1 cellular context compared by ENCODE assay signal in the genomic region with DNA sequence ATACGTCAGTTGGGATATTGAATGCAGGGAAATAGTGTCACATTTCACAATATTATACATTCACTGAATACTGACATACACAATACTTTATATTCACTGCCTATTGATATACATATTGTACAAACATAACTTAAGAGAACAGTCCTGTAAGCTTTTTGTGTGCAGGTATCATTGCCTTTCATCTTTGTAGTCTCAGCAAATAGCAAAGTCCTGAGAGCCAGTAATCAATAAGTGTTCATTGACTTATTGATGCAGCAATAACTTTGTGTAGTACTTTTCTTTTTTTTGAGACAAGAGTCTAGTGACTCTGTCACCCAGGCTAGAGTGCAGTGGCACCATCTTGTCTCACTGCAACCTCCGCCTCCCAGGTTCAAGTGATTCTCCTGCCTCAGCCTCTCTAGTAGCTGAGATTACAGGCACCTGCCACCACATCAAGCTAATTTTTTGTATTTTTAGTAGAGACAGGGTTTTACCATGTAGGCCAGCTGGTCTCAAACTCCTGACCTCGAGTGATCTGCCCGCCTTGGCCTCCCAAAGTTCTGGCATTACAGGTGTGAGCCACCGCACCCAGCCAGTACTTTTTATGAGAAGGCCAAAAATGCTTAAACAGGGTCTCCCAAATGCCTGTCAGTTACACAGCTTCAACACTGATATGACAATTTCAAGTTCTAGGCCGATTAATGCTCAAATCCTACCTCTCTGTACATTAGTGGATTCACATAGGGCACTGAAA.
A peak's percentile ranks its signal among the peaks of the same experiment; 100 is the strongest.
TF ChIP-seq lines count a peak whose summit lies in the region.

No MANE protein-coding gene starts in this region.

TF ChIP-seq in HepG2, 621 proteins besides CTCF, POLR2A, EP300 and RAD21 (continued from another document):
- TF ChIP-seq ARID5B (CRISPR knock-in tag; IDR thresholded peaks at IDR 0.05) (peak; percentile 52), KLF12 (CRISPR knock-in tag; IDR thresholded peaks at IDR 0.05; ENCODE audit: borderline replicate concordance) (0 out of 2 replicates have a peak, but pooled peaks have one; percentile 32), ISL2 (CRISPR knock-in tag; IDR thresholded peaks at IDR 0.05) (peak; percentile 93), ZNF441 (CRISPR knock-in tag; IDR thresholded peaks at IDR 0.05; ENCODE audit: borderline replicate concordance) (0 out of 2 replicates have a peak, but pooled peaks have one; percentile 20), TARDBP (CRISPR knock-in tag; IDR thresholded peaks at IDR 0.05) (peak; percentile 27; the same call in 1 of the 2 replicates), MIER3 (CRISPR knock-in tag; IDR thresholded peaks at IDR 0.05; ENCODE audit: borderline replicate concordance) (peak; percentile 34; the same call in 1 of the 2 replicates), HHEX (CRISPR knock-in tag; IDR thresholded peaks at IDR 0.05) (peak; percentile 75; the same call in 1 of the 2 replicates), ZNF619 (CRISPR knock-in tag; IDR thresholded peaks at IDR 0.05) (no peak), GLMP (CRISPR knock-in tag; IDR thresholded peaks at IDR 0.05; ENCODE audit: borderline replicate concordance) (no peak), ZNF274 (CRISPR knock-in tag; IDR thresholded peaks at IDR 0.05) (peak; percentile 58; the same call in 1 of the 2 replicates), SALL1 (CRISPR knock-in tag; IDR thresholded peaks at IDR 0.05) (peak; percentile 87), ZNF503 (CRISPR knock-in tag; IDR thresholded peaks at IDR 0.05) (peak; percentile 81), PITX1 (CRISPR knock-in tag; IDR thresholded peaks at IDR 0.05) (peak; percentile 38; the same call in 1 of the 2 replicates), CEBPG (CRISPR knock-in tag; IDR thresholded peaks at IDR 0.05) (peak; percentile 36; the same call in 1 of the 2 replicates), HNF4A (CRISPR knock-in tag; IDR thresholded peaks at IDR 0.05) (peak; percentile 88), ZSCAN22 (CRISPR knock-in tag; IDR thresholded peaks at IDR 0.05) (no peak), TBX3 (IDR thresholded peaks at IDR 0.05; ENCODE audit: borderline replicate concordance) (peak; percentile 62; the same call in 1 of the 2 replicates), ASH2L (IDR thresholded peaks at IDR 0.05; ENCODE audit: insufficient read length, low read depth, low read length) (peak; percentile 22), ATF4 (CRISPR knock-in tag; IDR thresholded peaks at IDR 0.05) (peak in 1 of 2 experiments; percentile 54; a peak in 1 of 4 replicates), GATA4 (IDR thresholded peaks at IDR 0.05; ENCODE audit: borderline replicate concordance, low read depth) (no peak), SOX13 (IDR thresholded peaks at IDR 0.05) (no peak), SOX13 (CRISPR knock-in tag; conservative IDR thresholded peaks at IDR 0.05 in 1 of 2, IDR thresholded peaks at IDR 0.05 in 1 of 2) (peak in 1 of 2 experiments; percentile 75; a peak in 2 of 4 replicates), ATF2 (CRISPR knock-in tag; IDR thresholded peaks at IDR 0.05) (peak; percentile 32; the same call in 1 of the 2 replicates), SOX5 (CRISPR knock-in tag; IDR thresholded peaks at IDR 0.05; ENCODE audit: borderline replicate concordance) (peak; percentile 26; the same call in 1 of the 2 replicates), SKI (IDR thresholded peaks at IDR 0.05; ENCODE audit: partially characterized antibody) (peak; percentile 22), RXRB (CRISPR knock-in tag; IDR thresholded peaks at IDR 0.05; ENCODE audit: borderline replicate concordance) (peak; percentile 41; the same call in 1 of the 2 replicates), SMAD3 (CRISPR knock-in tag; IDR thresholded peaks at IDR 0.05) (0 out of 2 replicates have a peak, but pooled peaks have one; percentile 34), MIXL1 (CRISPR knock-in tag; IDR thresholded peaks at IDR 0.05) (peak; percentile 90), FOXA1 (IDR thresholded peaks at IDR 0.05) (peak; percentile 43; the same call in 1 of the 2 replicates), FOXA1 (CRISPR knock-in tag; IDR thresholded peaks at IDR 0.05) (no peak), RERE (CRISPR knock-in tag; IDR thresholded peaks at IDR 0.05; ENCODE audit: low read depth) (peak; percentile 73; the same call in 1 of the 2 replicates), ATF1 (CRISPR knock-in tag; IDR thresholded peaks at IDR 0.05) (0 out of 2 replicates have a peak, but pooled peaks have one; percentile 44)
- TF ChIP-seq, protein P1, sequence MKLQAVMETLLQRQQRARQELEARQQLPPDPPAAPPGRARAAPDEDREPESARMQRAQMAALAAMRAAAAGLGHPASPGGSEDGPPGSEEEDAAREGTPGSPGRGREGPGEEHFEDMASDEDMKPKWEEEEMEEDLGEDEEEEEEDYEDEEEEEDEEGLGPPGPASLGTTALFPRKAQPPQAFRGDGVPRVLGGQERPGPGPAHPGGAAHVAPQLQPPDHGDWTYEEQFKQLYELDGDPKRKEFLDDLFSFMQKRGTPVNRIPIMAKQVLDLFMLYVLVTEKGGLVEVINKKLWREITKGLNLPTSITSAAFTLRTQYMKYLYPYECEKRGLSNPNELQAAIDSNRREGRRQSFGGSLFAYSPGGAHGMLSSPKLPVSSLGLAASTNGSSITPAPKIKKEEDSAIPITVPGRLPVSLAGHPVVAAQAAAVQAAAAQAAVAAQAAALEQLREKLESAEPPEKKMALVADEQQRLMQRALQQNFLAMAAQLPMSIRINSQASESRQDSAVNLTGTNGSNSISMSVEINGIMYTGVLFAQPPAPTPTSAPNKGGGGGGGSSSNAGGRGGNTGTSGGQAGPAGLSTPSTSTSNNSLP (IDR thresholded peaks at IDR 0.05; ENCODE audit: low read depth, low read length) = peak; percentile 63
TF ChIP-seq in HepG2: peak in this region for 86.
